13 cellular contexts compared by ENCODE assay signal in genomic region chr11:59573216-59573615, GRCh38. TPM values are rescaled to one million over a fixed set of nuclear protein-coding genes. Genes with fewer than 3 reads are reported as not detected.
A peak's percentile ranks its signal among the peaks of the same experiment; 100 is the strongest.
DNase-seq lines count a peak whose midpoint lies in the region; ATAC-seq and TF ChIP-seq lines count a peak whose summit lies in the region.
"Had no signal": no experiment of that assay in that cellular context is flagged by ENCODE, and none has a peak within 500 bp of the region (broad histone marks: within the 10 kb centered on the region; RNA-seq: fewer than 3 reads in every experiment).

No MANE protein-coding gene starts in this region.

- intact Hi-C loops in CD8-positive, alpha-beta T cell (cut with DNase I, micrococcal nuclease), result no loop called here

- ATAC-seq in SK-N-SH treated with all-trans-retinoic acid at 6 μM for 48 hours (peak; percentile 79), GM21825 (IDR thresholded peaks at IDR 0.05; ENCODE audit: unreplicated experiment) (no peak), HG02678 (IDR thresholded peaks at IDR 0.05; ENCODE audit: unreplicated experiment) (no peak)
- no peak for ATAC-seq in CD8-positive, alpha-beta T cell

- no peaks in the 10 kb centered on the region for H3K4me1 Mint-ChIP-seq in CD8-positive, alpha-beta T cell (ENCODE audit: low read depth)

- no peak for TF ChIP-seq CTCF in fibroblast of lung (conservative IDR thresholded peaks at IDR 0.05 in 1 of 2, IDR thresholded peaks at IDR 0.05 in 1 of 2; ENCODE audit: low read depth in 1 of 2, low read length in 2 of 2)
- TF ChIP-seq CTCF in CD8-positive, alpha-beta T cell (IDR thresholded peaks at IDR 0.05), result no peak

- peaks cover 17% of the 10 kb centered on the region for H3K4me1 ChIP-seq in fibroblast of lung (ENCODE audit: control insufficient read depth, extremely low read depth, insufficient read depth, low read length)
- no peaks in the 10 kb centered on the region for H3K4me1 ChIP-seq in CD8-positive, alpha-beta T cell (ENCODE audit: insufficient read depth, low read length)

- CTCF ChIA-PET in CD8-positive, alpha-beta T cell (lab: Charles Lee), result no interaction called here

- H3K4me3 Mint-ChIP-seq in CD8-positive, alpha-beta T cell, result no peak overlapping the region

- no peaks in the 10 kb centered on the region for H3K9me3 Mint-ChIP-seq in CD8-positive, alpha-beta T cell

- no peak overlapping the region for H3K9ac ChIP-seq in fibroblast of lung (ENCODE audit: insufficient read depth, low read length)

- H3K27me3 Mint-ChIP-seq in CD8-positive, alpha-beta T cell (ENCODE audit: low read depth), result no peaks in the 10 kb centered on the region

- no peaks in the 10 kb centered on the region for H3K9me3 ChIP-seq in fibroblast of lung (ENCODE audit: control insufficient read depth, insufficient read depth, low read depth, low read length)
- H3K9me3 ChIP-seq in CD8-positive, alpha-beta T cell (ENCODE audit: low read length), result no peaks in the 10 kb centered on the region

- no peak overlapping the region for H3K4me3 ChIP-seq in fibroblast of lung (replicated peaks in 1 of 4; ENCODE audit: control extremely low read depth in 1 of 4, insufficient read depth in 1 of 4, low read depth in 3 of 4, low read length in 4 of 4)
- no peak overlapping the region for H3K4me3 ChIP-seq in CD8-positive, alpha-beta T cell (ENCODE audit: low read depth, low read length)

- no peaks in the 10 kb centered on the region for H3K79me2 ChIP-seq in fibroblast of lung (ENCODE audit: control insufficient read depth, insufficient read depth, low read length)

- DNase-seq in GM03348 (ENCODE audit: low spot score) (peak; percentile 75), fibroblast of lung (ENCODE audit: low read depth in 2 of 2) (peak; percentile 94), renal cortical epithelial cell (ENCODE audit: low read depth) (peak; percentile 96), NCI-H82 (lab: John Stamatoyannopoulos, UW) (no peak)
- DNase-seq in CD8-positive, alpha-beta T cell, result no peak
- DNase-seq: Calu3, hypothalamus, NCI-H187 treated with DMSO at 0.1 percent for 48 hours, NCI-H774, substantia nigra had no signal

- peak overlapping the region; percentile 44 for H3K27ac ChIP-seq in fibroblast of lung (ENCODE audit: insufficient read depth, low read length)
- H3K27ac ChIP-seq in CD8-positive, alpha-beta T cell (ENCODE audit: low read depth, low read length), result no peak overlapping the region

- no peak overlapping the region for H2AFZ ChIP-seq in fibroblast of lung (ENCODE audit: low read length)

- no peaks in the 10 kb centered on the region for H4K20me1 ChIP-seq in fibroblast of lung (ENCODE audit: control insufficient read depth, extremely low read depth, insufficient read depth, low read length)

- H3K27ac Mint-ChIP-seq in CD8-positive, alpha-beta T cell, result no peak overlapping the region

- POLR2A ChIA-PET in CD8-positive, alpha-beta T cell (lab: Charles Lee), result interaction anchor here (0.7 kb wide), 1 partner anchor 89 kb away, joined by 3 read pairs; no protein-coding TSS in a partner anchor

- H3K36me3 Mint-ChIP-seq in CD8-positive, alpha-beta T cell, result peaks cover 39% of the 10 kb centered on the region

- H3K4me2 ChIP-seq in fibroblast of lung (ENCODE audit: extremely low read depth, insufficient read depth, low read length), result peak overlapping the region; percentile 65

- no peaks in the 10 kb centered on the region for H3K27me3 ChIP-seq in fibroblast of lung (ENCODE audit: control insufficient read depth, insufficient read depth, low read length)
- H3K27me3 ChIP-seq in CD8-positive, alpha-beta T cell (ENCODE audit: insufficient read depth, low read length), result no peaks in the 10 kb centered on the region

- H3K36me3 ChIP-seq in fibroblast of lung (ENCODE audit: control insufficient read depth, insufficient read depth, low read length), result peaks cover 7% of the 10 kb centered on the region
- H3K36me3 ChIP-seq in CD8-positive, alpha-beta T cell (ENCODE audit: insufficient read depth, low read length), result peaks cover 19% of the 10 kb centered on the region

TF ChIP-seq in SK-N-SH treated with all-trans-retinoic acid at 6 μM for 48 hours, 23 proteins besides CTCF, POLR2A, EP300 and RAD21 (continues in another document):
- TF ChIP-seq ZNF565 (CRISPR knock-in tag; conservative IDR thresholded peaks at IDR 0.05; ENCODE audit: low read depth) (no peak), TSHZ2 (CRISPR knock-in tag; IDR thresholded peaks at IDR 0.05) (no peak), ISL1 (CRISPR knock-in tag; IDR thresholded peaks at IDR 0.05) (no peak), CSRNP3 (CRISPR knock-in tag; IDR thresholded peaks at IDR 0.05) (no peak), ZFP30 (CRISPR knock-in tag; IDR thresholded peaks at IDR 0.05) (no peak), CREB5 (CRISPR knock-in tag; IDR thresholded peaks at IDR 0.05; ENCODE audit: low read depth) (no peak), RARB (CRISPR knock-in tag; IDR thresholded peaks at IDR 0.05) (no peak), PPARA (CRISPR knock-in tag; IDR thresholded peaks at IDR 0.05; ENCODE audit: borderline replicate concordance) (no peak), TOX (CRISPR knock-in tag; IDR thresholded peaks at IDR 0.05; ENCODE audit: borderline replicate concordance) (no peak), ZNF70 (CRISPR knock-in tag; IDR thresholded peaks at IDR 0.05) (no peak), BACH2 (CRISPR knock-in tag; IDR thresholded peaks at IDR 0.05; ENCODE audit: borderline replicate concordance) (no peak), GLIS3 (CRISPR knock-in tag; IDR thresholded peaks at IDR 0.05) (no peak), SNAI2 (CRISPR knock-in tag; IDR thresholded peaks at IDR 0.05) (no peak), POU6F1 (CRISPR knock-in tag; IDR thresholded peaks at IDR 0.05; ENCODE audit: borderline replicate concordance, low read depth) (no peak), ESRRG (CRISPR knock-in tag; IDR thresholded peaks at IDR 0.05) (no peak)

RNA-seq across cellular contexts. Expression of gene OSBP, which starts 42.4 kb away (rescaled TPM):
- total RNA-seq in fibroblast of lung (29.5 and 44.1 TPM in 2 replicates), renal cortical epithelial cell (32.0 and 71.3 TPM in 2 replicates)
- polyA plus RNA-seq in fibroblast of lung, result 32.4 and 34.0 TPM in 2 replicates
- polyA plus RNA-seq in fibroblast of lung (2012), result 27.5 and 29.6 TPM in 2 replicates
- polyA minus RNA-seq in fibroblast of lung (ENCODE audit: low replicate concordance), result 31.3 and 38.8 TPM in 2 replicates
- 10 to 100 TPM; 66.0 to 66.3 TPM for total RNA-seq in CD8-positive, alpha-beta T cell

Comparison
In these comparisons a context has a peak if more than half of its experiments do, and no peak if none do; other contexts are left out.
1. DNase-seq: peak in GM03348 (single experiment), fibroblast of lung (2 of 2) and renal cortical epithelial cell (single experiment); none in NCI-H82 (single experiment) and CD8-positive, alpha-beta T cell (0 of 7).